In the genomic region with DNA sequence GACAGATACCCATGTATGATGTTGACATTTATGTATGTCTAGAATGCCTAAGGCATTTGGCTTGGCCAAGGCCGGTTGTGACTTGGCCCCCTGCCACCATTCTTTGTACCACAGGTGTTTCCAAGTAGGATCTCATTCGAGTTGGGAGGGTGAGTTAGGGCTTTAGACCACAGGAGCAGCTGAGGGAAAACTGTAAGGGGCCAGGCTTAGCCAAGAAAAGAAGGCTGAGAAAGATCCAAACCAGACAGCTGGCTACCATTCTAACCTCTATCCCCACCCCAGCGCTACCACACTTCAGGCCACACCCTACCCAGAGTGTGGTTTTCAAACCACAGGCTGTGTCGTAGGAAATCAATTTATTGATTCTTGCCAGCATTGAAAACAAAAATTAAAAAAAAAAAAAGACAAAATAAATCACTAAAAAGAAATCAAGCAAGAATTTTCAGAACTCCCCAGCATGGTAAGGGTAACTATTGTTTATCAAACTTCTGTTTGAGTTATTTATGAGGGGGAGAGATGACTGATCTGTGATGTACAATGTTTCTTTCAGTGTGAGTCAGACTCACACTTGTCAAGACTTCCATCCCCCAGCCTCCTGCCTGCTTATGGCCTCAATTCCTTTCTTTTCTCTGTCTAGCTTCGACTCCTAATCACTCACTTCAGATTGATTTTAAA, we compare ENCODE assay signal across 8 cellular contexts. TPM values are rescaled to one million over a fixed set of nuclear protein-coding genes. Genes with fewer than 3 reads are reported as not detected.
A peak's percentile ranks its signal among the peaks of the same experiment; 100 is the strongest.
DNase-seq lines count a peak whose midpoint lies in the region; ATAC-seq lines count a peak whose summit lies in the region.

No MANE protein-coding gene starts in this region.

- H3K36me3 Mint-ChIP-seq in activated T-cell treated with anti-CD3 and anti-CD28 coated beads, Interleukin-2, amount 50 U/mL, for 4 hours (ENCODE audit: insufficient read depth), result no peaks in the 10 kb centered on the region
- H3K36me3 Mint-ChIP-seq in memory B cell, result no peaks in the 10 kb centered on the region

- DNase-seq in NCI-H748 (lab: John Stamatoyannopoulos, UW; ENCODE audit: unreplicated experiment) (peak; percentile 63), NCI-H748 treated with DMSO at 0.1 percent for 48 hours (lab: John Stamatoyannopoulos, UW) (no peak), NCI-H146 (lab: John Stamatoyannopoulos, UW) (peak; percentile 87), memory B cell (ENCODE audit: low spot score in 2 of 2) (no peak), dedifferentiated amniotic fluid mesenchymal stem cell (ENCODE audit: extremely low spot score) (no peak), medulla oblongata (ENCODE audit: extremely low spot score) (no peak)
- peak; percentile 26 for DNase-seq in activated T-cell treated with anti-CD3 and anti-CD28 coated beads, Interleukin-2, amount 50 U/mL, for 4 hours

- H3K4me3 Mint-ChIP-seq in activated T-cell treated with anti-CD3 and anti-CD28 coated beads, Interleukin-2, amount 50 U/mL, for 4 hours, result peak overlapping the region; percentile 58
- H3K4me3 Mint-ChIP-seq in memory B cell, result peak overlapping the region; percentile 8

- peaks cover 70% of the 10 kb centered on the region for H3K4me1 Mint-ChIP-seq in activated T-cell treated with anti-CD3 and anti-CD28 coated beads, Interleukin-2, amount 50 U/mL, for 4 hours (ENCODE audit: low read depth)
- H3K4me1 Mint-ChIP-seq in memory B cell, result peaks cover 34% of the 10 kb centered on the region

- H3K27me3 Mint-ChIP-seq in activated T-cell treated with anti-CD3 and anti-CD28 coated beads, Interleukin-2, amount 50 U/mL, for 4 hours (ENCODE audit: low read depth), result no peaks in the 10 kb centered on the region
- H3K27me3 Mint-ChIP-seq in memory B cell, result no peaks in the 10 kb centered on the region

- H3K27ac Mint-ChIP-seq in memory B cell, result peak overlapping the region; percentile 67

- H3K9me3 Mint-ChIP-seq in activated T-cell treated with anti-CD3 and anti-CD28 coated beads, Interleukin-2, amount 50 U/mL, for 4 hours, result peaks cover 4% of the 10 kb centered on the region
- H3K9me3 Mint-ChIP-seq in memory B cell, result peaks cover 2% of the 10 kb centered on the region

- ATAC-seq in HG02763 (IDR thresholded peaks at IDR 0.05; ENCODE audit: unreplicated experiment) (peak; percentile 67), memory B cell (ENCODE audit: low read depth) (peak; percentile 73)
- ATAC-seq in activated T-cell treated with anti-CD3 and anti-CD28 coated beads, Interleukin-2, amount 50 U/mL, for 4 hours, result peak; percentile 78 to 88

RNA-seq across cellular contexts. Expression of a gene that starts 9.9 kb away (rescaled TPM):
- 1,000 to 10,000 TPM; 1,344 to 1,576 (median 1,475) TPM for total RNA-seq in activated T-cell treated with anti-CD3 and anti-CD28 coated beads, Interleukin-2, amount 50 U/mL, for 4 hours

RNA-seq across cellular contexts. Expression of a gene that starts 59.7 kb away (rescaled TPM):
- not detected for total RNA-seq in activated T-cell treated with anti-CD3 and anti-CD28 coated beads, Interleukin-2, amount 50 U/mL, for 4 hours

Comparison
In these comparisons a context has a peak if more than half of its experiments do, and no peak if none do; other contexts are left out.
1. DNase-seq: peak in NCI-H748 (single experiment), NCI-H146 (single experiment) and activated T-cell treated with anti-CD3 and anti-CD28 coated beads, Interleukin-2, amount 50 U/mL, for 4 hours (single experiment); none in NCI-H748 treated with DMSO at 0.1 percent for 48 hours (single experiment), memory B cell (0 of 2), dedifferentiated amniotic fluid mesenchymal stem cell (single experiment) and medulla oblongata (single experiment).
2. Peak in every context shown above with its lines, with median percentiles within 50 percentile points of each other: ATAC-seq.